In genomic region chr2:97662895-97663625, GRCh38 we compare ENCODE assay signal across 8 cellular contexts. TPM values are rescaled to one million over a fixed set of nuclear protein-coding genes. Genes with fewer than 3 reads are reported as not detected.
DNase-seq lines count a peak whose midpoint lies in the region; ATAC-seq and TF ChIP-seq lines count a peak whose summit lies in the region.

No MANE protein-coding gene starts in this region.

- H3K27ac ChIP-seq in osteoblast (ENCODE audit: low read depth, low read length) (peak overlapping the region; percentile 91), thoracic aorta (peak overlapping the region; percentile 92 to 96)

- no peaks in the 10 kb centered on the region for H3K27me3 Mint-ChIP-seq in activated naive CD4-positive, alpha-beta T cell treated with anti-CD3 and anti-CD28 coated beads, Interleukin-2, amount 50 U/mL, for 24 hours

- no peaks in the 10 kb centered on the region for H3K27me3 ChIP-seq in osteoblast (ENCODE audit: insufficient read depth, low read length)
- no peaks in the 10 kb centered on the region for H3K27me3 ChIP-seq in thoracic aorta (replicated peaks; ENCODE audit: insufficient read depth)

- no peaks in the 10 kb centered on the region for H3K9me3 ChIP-seq in osteoblast (ENCODE audit: low read depth, low read length)
- no peaks in the 10 kb centered on the region for H3K9me3 ChIP-seq in thoracic aorta

- peaks cover 41% of the 10 kb centered on the region for H3K79me2 ChIP-seq in osteoblast (ENCODE audit: insufficient read depth, low read length)

- H4K20me1 ChIP-seq in osteoblast (ENCODE audit: insufficient read depth, low read length): peaks cover 27% of the 10 kb centered on the region

- DNase-seq in DMS153 treated with DMSO at 0.1 percent for 48 hours (lab: John Stamatoyannopoulos, UW; ENCODE audit: unreplicated experiment) (peak; percentile 20), HT1080 (ENCODE audit: low read depth) (peak; percentile 91), SK-N-DZ (ENCODE audit: low spot score) (peak; percentile 31), glomerular endothelial cell (ENCODE audit: extremely low read depth, low read depth, low spot score) (peak; percentile 14), osteoblast (ENCODE audit: insufficient read length, low spot score, missing footprints) (peak; percentile 98), thoracic aorta (ENCODE audit: low spot score) (peak; percentile 74)

- ATAC-seq in GM21381 (IDR thresholded peaks at IDR 0.05; ENCODE audit: unreplicated experiment): peak; percentile 40
- ATAC-seq in thoracic aorta (ENCODE audit: insufficient number of reproducible peaks, low FRiP score, low read depth): peak; percentile 58

- H3K36me3 ChIP-seq in osteoblast (ENCODE audit: insufficient read depth, low read length): peaks cover 21% of the 10 kb centered on the region
- peaks cover 16% of the 10 kb centered on the region for H3K36me3 ChIP-seq in thoracic aorta

- peak overlapping the region; percentile 72 for H3K4me3 ChIP-seq in osteoblast (ENCODE audit: insufficient read depth, low read length)
- peak overlapping the region; percentile 83 for H3K4me3 ChIP-seq in thoracic aorta

- H3K36me3 Mint-ChIP-seq in activated naive CD4-positive, alpha-beta T cell treated with anti-CD3 and anti-CD28 coated beads, Interleukin-2, amount 50 U/mL, for 24 hours: peaks cover 6% of the 10 kb centered on the region

- H3K4me3 Mint-ChIP-seq in activated naive CD4-positive, alpha-beta T cell treated with anti-CD3 and anti-CD28 coated beads, Interleukin-2, amount 50 U/mL, for 24 hours: peak overlapping the region; percentile 97

- peak overlapping the region; percentile 64 for H2AFZ ChIP-seq in osteoblast (ENCODE audit: low read length)

- peak overlapping the region; percentile 99 for H3K27ac Mint-ChIP-seq in activated naive CD4-positive, alpha-beta T cell treated with anti-CD3 and anti-CD28 coated beads, Interleukin-2, amount 50 U/mL, for 24 hours

- peaks cover 25% of the 10 kb centered on the region for H3K4me1 Mint-ChIP-seq in activated naive CD4-positive, alpha-beta T cell treated with anti-CD3 and anti-CD28 coated beads, Interleukin-2, amount 50 U/mL, for 24 hours

- H3K4me1 ChIP-seq in osteoblast (ENCODE audit: insufficient read depth, low read length) (peaks cover 27% of the 10 kb centered on the region), thoracic aorta (ENCODE audit: control insufficient read depth in 1 of 2, low read depth in 2 of 2) (peaks cover 14 to 33% of the 10 kb centered on the region in 2 donors)

- H3K4me2 ChIP-seq in osteoblast (ENCODE audit: insufficient read depth, low read length): peak overlapping the region; percentile 91

- TF ChIP-seq CTCF in osteoblast (IDR thresholded peaks at IDR 0.05; ENCODE audit: extremely low read depth, low read depth, low read length): no peak
- TF ChIP-seq CTCF in thoracic aorta (IDR thresholded peaks at IDR 0.05): no peak

- H3K9me3 Mint-ChIP-seq in activated naive CD4-positive, alpha-beta T cell treated with anti-CD3 and anti-CD28 coated beads, Interleukin-2, amount 50 U/mL, for 24 hours: no peaks in the 10 kb centered on the region

RNA-seq across cellular contexts. Expression of gene ACTR1B, which starts 0.8 kb away (rescaled TPM):
- total RNA-seq in HT1080 (2014; rRNA removed; shearing (Covaris generic)): 46.7 and 46.9 TPM in 2 replicates
- polyA plus RNA-seq in HT1080 (2015; cell fraction: cytosol; rRNA removed): 60.7 and 61.7 TPM in 2 replicates
- polyA plus RNA-seq in HT1080 (2015; cell fraction: nucleus; rRNA removed): 87.1 and 94.9 TPM in 2 replicates
- 80.4 and 85.8 TPM in 2 replicates for polyA plus RNA-seq in SK-N-DZ (2014; cell fraction: cytosol; rRNA removed)
- 228 and 251 TPM in 2 replicates for polyA plus RNA-seq in SK-N-DZ (2014; cell fraction: nucleus; rRNA removed)
- total RNA-seq in glomerular endothelial cell (59.7 and 62.4 TPM in 2 replicates), osteoblast (44.9 and 53.6 TPM in 2 replicates), thoracic aorta (100 to 1,000 TPM in 1 of 2 donors, 10 to 100 TPM in 1; 80.3 to 128 TPM)

RNA-seq across cellular contexts. Expression of gene C2orf92, which starts 6.5 kb away (rescaled TPM):
- 1.0 and 1.7 TPM in 2 replicates for total RNA-seq in HT1080 (2014; rRNA removed; shearing (Covaris generic))
- polyA plus RNA-seq in HT1080 (2015; cell fraction: cytosol; rRNA removed): 0.42 and 0.87 TPM in 2 replicates
- polyA plus RNA-seq in HT1080 (2015; cell fraction: nucleus; rRNA removed): 2.8 and 6.3 TPM in 2 replicates
- polyA plus RNA-seq in SK-N-DZ (2014; cell fraction: cytosol; rRNA removed): 1.0 and 1.6 TPM in 2 replicates
- polyA plus RNA-seq in SK-N-DZ (2014; cell fraction: nucleus; rRNA removed): 4.5 and 15.1 TPM in 2 replicates
- total RNA-seq in glomerular endothelial cell: 0.78 and 3.3 TPM in 2 replicates
- 2.5 and 3.2 TPM in 2 replicates for total RNA-seq in osteoblast
- total RNA-seq in thoracic aorta: 10 to 100 TPM; 13.7 to 32.0 TPM

RNA-seq across cellular contexts. Expression of gene COX5B, which starts 17.2 kb away (rescaled TPM):
- total RNA-seq in HT1080 (2014; rRNA removed; shearing (Covaris generic)): 262 and 548 TPM in 2 replicates
- 248 and 350 TPM in 2 replicates for polyA plus RNA-seq in HT1080 (2015; cell fraction: cytosol; rRNA removed)
- 126 and 163 TPM in 2 replicates for polyA plus RNA-seq in HT1080 (2015; cell fraction: nucleus; rRNA removed)
- polyA plus RNA-seq in SK-N-DZ (2014; cell fraction: cytosol; rRNA removed): 409 and 432 TPM in 2 replicates
- 302 and 505 TPM in 2 replicates for polyA plus RNA-seq in SK-N-DZ (2014; cell fraction: nucleus; rRNA removed)
- total RNA-seq in glomerular endothelial cell: 276 and 376 TPM in 2 replicates
- 214 and 243 TPM in 2 replicates for total RNA-seq in osteoblast
- 100 to 1,000 TPM; 102 to 198 TPM for total RNA-seq in thoracic aorta

RNA-seq across cellular contexts. Expression of gene ZAP70, which starts 50.3 kb away (rescaled TPM):
- 0.47 TPM in 1 of 2 replicates, not detected in the other for total RNA-seq in HT1080 (2014; rRNA removed; shearing (Covaris generic))
- not detected in 2 replicates for polyA plus RNA-seq in HT1080 (2015; cell fraction: cytosol; rRNA removed)
- 0.26 TPM in 1 of 2 replicates, not detected in the other for polyA plus RNA-seq in HT1080 (2015; cell fraction: nucleus; rRNA removed)
- 3.5 and 7.8 TPM in 2 replicates for polyA plus RNA-seq in SK-N-DZ (2014; cell fraction: cytosol; rRNA removed)
- 30.0 and 44.7 TPM in 2 replicates for polyA plus RNA-seq in SK-N-DZ (2014; cell fraction: nucleus; rRNA removed)
- 2.7 and 4.6 TPM in 2 replicates for total RNA-seq in glomerular endothelial cell
- under 0.01 TPM in 2 replicates for total RNA-seq in osteoblast
- 1 to 10 TPM; 3.4 to 5.3 TPM for total RNA-seq in thoracic aorta

Comparison
In these comparisons a context has a peak if more than half of its experiments do, and no peak if none do; other contexts are left out.
1. Peak in every context shown above with its lines: DNase-seq, ATAC-seq, H3K4me3 ChIP-seq and H3K27ac ChIP-seq.
2. DNase-seq: peak in every context shown above with its lines; median percentile 98 in osteoblast; 91 in HT1080; 74 in thoracic aorta; 31 in SK-N-DZ; 20 in DMS153 treated with DMSO at 0.1 percent for 48 hours; 14 in glomerular endothelial cell.